ENCODE assay signal across 17 cellular contexts in the genomic region with DNA sequence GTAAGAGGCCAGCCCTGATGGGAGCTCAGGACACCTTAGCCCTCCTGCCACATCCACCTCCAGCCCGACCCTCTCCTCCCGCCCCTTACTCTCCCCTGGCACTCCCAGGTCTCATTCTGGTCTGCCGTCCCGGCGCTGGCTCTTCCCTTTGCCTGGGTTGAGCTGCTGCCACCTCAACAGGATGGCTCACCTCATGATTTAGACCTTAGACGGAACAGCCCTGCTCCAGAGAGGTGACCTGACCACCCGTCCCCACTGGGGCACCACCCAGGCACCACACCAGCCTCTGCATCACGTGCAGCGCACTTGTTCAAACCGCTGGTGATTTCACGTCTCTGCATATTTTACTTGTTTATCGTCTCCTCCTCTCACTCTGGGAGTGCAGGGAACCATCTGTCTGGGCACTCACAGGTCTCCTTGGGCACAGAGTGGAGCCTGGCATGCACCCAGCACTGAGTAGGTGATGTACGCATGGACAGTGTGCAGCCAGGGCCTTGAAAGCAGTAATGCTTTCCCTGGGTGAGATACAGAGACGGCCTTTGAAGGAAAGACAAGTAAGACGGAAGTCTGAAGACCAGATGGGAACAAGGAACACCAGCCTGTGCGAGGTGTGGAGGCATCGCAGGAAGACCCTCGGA.
DNase-seq lines count a peak whose midpoint lies in the region; ATAC-seq and TF ChIP-seq lines count a peak whose summit lies in the region.
"Had no signal": no experiment of that assay in that cellular context is flagged by ENCODE, and none has a peak within 500 bp of the region (broad histone marks: within the 10 kb centered on the region; RNA-seq: fewer than 3 reads in every experiment).

No MANE protein-coding gene starts in this region.

- TF ChIP-seq POLR2A in body of pancreas (IDR thresholded peaks at IDR 0.05) (no peak), transverse colon (IDR thresholded peaks at IDR 0.05) (no peak)

- ATAC-seq in body of pancreas: peak; percentile 27
- no peak for ATAC-seq in HG03432 (IDR thresholded peaks at IDR 0.05; ENCODE audit: unreplicated experiment)
- no peak for ATAC-seq in omental fat pad (ENCODE audit: low FRiP score)

- 84 to 88% methylated on average over 18 of the region's 18 CpGs for WGBS in body of pancreas, 2 donors
- WGBS in transverse colon (ENCODE audit: low coverage in 1 of 2), 2 donors: 84 to 90% methylated on average over 9 to 18 of the region's 18 CpGs

- H3K27me3 ChIP-seq in body of pancreas: no peaks in the 10 kb centered on the region
- no peaks in the 10 kb centered on the region for H3K27me3 ChIP-seq in transverse colon

- TF ChIP-seq CTCF in body of pancreas (IDR thresholded peaks at IDR 0.05) (no peak), transverse colon (IDR thresholded peaks at IDR 0.05) (no peak), omental fat pad (IDR thresholded peaks at IDR 0.05) (no peak)

- DNase-seq in NCI-H2171 treated with DMSO at 0.1 percent for 48 hours (lab: John Stamatoyannopoulos, UW) (peak; percentile 11), NCI-H2171 (lab: John Stamatoyannopoulos, UW) (no peak), body of pancreas (no peak), mesenteric fat pad (ENCODE audit: low spot score) (peak; percentile 81), transverse colon (no peak), AG20443 (ENCODE audit: low spot score) (no peak), omental fat pad (ENCODE audit: low spot score) (no peak)
- DNase-seq: Caco-2; CD4-positive, alpha-beta T cell; DMS53; KG1; MV-4-11; NCI-H1417 treated with DMSO at 0.1 percent for 48 hours; NCI-H1930; NCI-H748 treated with DMSO at 0.1 percent for 48 hours; SJCRH30 had no signal

- H3K27ac ChIP-seq in body of pancreas (no peak overlapping the region), transverse colon (peak overlapping the region in 3 of 4 donors; percentile 56 to 78 (median 72))
- H3K27ac ChIP-seq: SJCRH30 had no signal

- no peaks in the 10 kb centered on the region for H3K9me3 ChIP-seq in body of pancreas
- H3K9me3 ChIP-seq in transverse colon: no peaks in the 10 kb centered on the region
- H3K9me3 ChIP-seq: Caco-2, SJCRH30 had no signal

- H3K4me3 ChIP-seq in body of pancreas (no peak overlapping the region), transverse colon (no peak overlapping the region)
- H3K4me3 ChIP-seq: SJCRH30 had no signal

- intact Hi-C loops in body of pancreas (cut with DNase I) (no loop called here), transverse colon (cut with DNase I; ENCODE audit: low total_unique reads) (loop anchor here (10.0 kb wide), 1 partner anchor 341 kb away; a partner anchor contains a TSS)

- no peak for TF ChIP-seq EP300 in transverse colon (IDR thresholded peaks at IDR 0.05; ENCODE audit: low read depth)

- H3K4me1 ChIP-seq in body of pancreas (peaks cover 5% of the 10 kb centered on the region), transverse colon (peaks cover 6 to 27% (median 12%) of the 10 kb centered on the region in 4 donors)

- no peaks in the 10 kb centered on the region for H3K36me3 ChIP-seq in body of pancreas (replicated peaks in 1 of 2; ENCODE audit: insufficient read depth in 1 of 2, low read depth in 2 of 2)
- H3K36me3 ChIP-seq in transverse colon: no peaks in the 10 kb centered on the region
- H3K36me3 ChIP-seq: SJCRH30 had no signal

- in situ Hi-C loops in transverse colon (cut with MboI; ENCODE audit: low pct_ligation_motif_present in 1 of 4, low pct_unique_long_range_greater_than_20kb in 1 of 4, low sequenced_read_pairs in 3 of 4): loop anchor here in 1 of 4 donors (25.0 kb wide), 1 partner anchor 612 kb away; no protein-coding TSS in a partner anchor

Comparison
In these comparisons a context has a peak if more than half of its experiments do, and no peak if none do; other contexts are left out.
1. DNase-seq: peak in NCI-H2171 treated with DMSO at 0.1 percent for 48 hours (single experiment) and mesenteric fat pad (single experiment); none in NCI-H2171 (single experiment), body of pancreas (0 of 4), transverse colon (single experiment), AG20443 (single experiment) and omental fat pad (single experiment).
2. H3K27ac ChIP-seq: peak in transverse colon (3 of 4); none in body of pancreas (0 of 4).